Comparison of ENCODE assay signal across 9 cellular contexts in the genomic region with DNA sequence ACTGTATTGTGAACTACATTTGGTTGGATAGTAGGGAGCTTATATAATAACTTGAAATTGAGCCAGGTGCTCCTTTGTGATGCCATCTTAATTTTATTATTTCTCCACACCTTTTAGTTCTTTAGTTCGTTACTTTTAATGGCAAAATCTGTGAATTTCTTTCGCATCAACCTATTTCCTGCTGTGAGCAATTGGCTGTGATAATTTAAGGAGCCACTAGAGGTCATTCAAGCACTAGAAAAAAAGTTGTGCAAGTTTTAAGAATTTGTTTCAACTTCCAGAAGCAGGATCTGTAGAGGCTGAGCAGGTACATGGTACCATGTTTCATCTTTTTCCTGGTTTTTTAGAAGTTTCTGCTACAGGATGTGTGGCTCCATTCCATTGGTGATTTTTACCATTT. TPM values are rescaled to one million over a fixed set of nuclear protein-coding genes. Genes with fewer than 3 reads are reported as not detected.
DNase-seq lines count a peak whose midpoint lies in the region; ATAC-seq and TF ChIP-seq lines count a peak whose summit lies in the region.
"Not testable (repeated sequence)": the region's sequence is repeated elsewhere in the genome, so short reads cannot be mapped to it uniquely, and the experiment has no call there.
"Had no signal": no experiment of that assay in that cellular context is flagged by ENCODE, and none has a peak within 500 bp of the region (broad histone marks: within the 10 kb centered on the region; RNA-seq: fewer than 3 reads in every experiment).

No MANE protein-coding gene starts in this region.

- not testable (repeated sequence) for H3K27me3 Mint-ChIP-seq in CD4-positive, alpha-beta T cell; neural progenitor cell (ENCODE audit: insufficient read depth, low read depth)

- not testable (repeated sequence) for H3K36me3 ChIP-seq in PC-9 (ENCODE audit: low read depth); body of pancreas (replicated peaks in 1 of 2; ENCODE audit: insufficient read depth in 1 of 2, low read depth in 2 of 2); esophagus muscularis mucosa; hepatocyte (replicated peaks; ENCODE audit: insufficient read depth, low read depth); neural progenitor cell; spleen

- H3K36me3 Mint-ChIP-seq in CD4-positive, alpha-beta T cell (ENCODE audit: low read depth); neural progenitor cell: not testable (repeated sequence)

- not testable (repeated sequence) for TF ChIP-seq EP300 in esophagus muscularis mucosa (IDR thresholded peaks at IDR 0.05)

- not testable (repeated sequence) for H3K27me3 ChIP-seq in CD4-positive, alpha-beta T cell (ENCODE audit: control insufficient read depth, insufficient read depth, low read length); PC-9 (ENCODE audit: insufficient read depth, low read depth); body of pancreas; esophagus muscularis mucosa; hepatocyte; neural progenitor cell; spleen (replicated peaks in 1 of 7)

- not testable (repeated sequence) for H2AFZ ChIP-seq in PC-9; hepatocyte; neural progenitor cell (replicated peaks)

- H3K4me2 ChIP-seq in PC-9, hepatocyte, neural progenitor cell: not testable (repeated sequence)

- H3K4me1 ChIP-seq in PC-9 (replicated peaks; ENCODE audit: insufficient read depth); body of pancreas; esophagus muscularis mucosa; hepatocyte (ENCODE audit: insufficient read depth); neural progenitor cell; spleen: not testable (repeated sequence)

- POLR2A ChIA-PET in CD4-positive, alpha-beta T cell (lab: Charles Lee); PC-9 (lab: Charles Lee; ENCODE audit: unreplicated experiment): not testable (repeated sequence)

- not testable (repeated sequence) for BruUV-seq in PC-9 (replicated peaks; lab: Mats Ljungman, UMichigan)

- not testable (repeated sequence) for H3K79me2 ChIP-seq in PC-9 (ENCODE audit: low read depth); hepatocyte; neural progenitor cell (ENCODE audit: low read depth)

- H3K4me3 Mint-ChIP-seq in CD4-positive, alpha-beta T cell; neural progenitor cell: not testable (repeated sequence)

- not testable (repeated sequence) for H3K4me1 Mint-ChIP-seq in CD4-positive, alpha-beta T cell (ENCODE audit: low read depth); neural progenitor cell

- not testable (repeated sequence) for ATAC-seq in CD4-positive, alpha-beta T cell (ENCODE audit: poor library complexity); body of pancreas

- H3F3A ChIP-seq in PC-9 (ENCODE audit: insufficient read depth, low read depth); neural progenitor cell (ENCODE audit: low read depth): not testable (repeated sequence)

- not testable (repeated sequence) for H3K27ac ChIP-seq in CD4-positive, alpha-beta T cell (ENCODE audit: low read depth, low read length); PC-9; body of pancreas; esophagus muscularis mucosa (replicated peaks in 1 of 4); hepatocyte; neural progenitor cell; spleen

- CTCF ChIA-PET in CD4-positive, alpha-beta T cell (lab: Charles Lee); PC-9 (lab: Charles Lee): not testable (repeated sequence)

- not testable (repeated sequence) for H4K20me1 ChIP-seq in PC-9 (ENCODE audit: insufficient read depth); hepatocyte (ENCODE audit: insufficient read depth, poor library complexity, severe bottlenecking); neural progenitor cell (ENCODE audit: low read depth)

- TF ChIP-seq POLR2A in body of pancreas (IDR thresholded peaks at IDR 0.05); esophagus muscularis mucosa (IDR thresholded peaks at IDR 0.05; ENCODE audit: low read depth); spleen (IDR thresholded peaks at IDR 0.05): not testable (repeated sequence)

- not testable (repeated sequence) for H3K9me2 ChIP-seq in PC-9 (ENCODE audit: insufficient read depth); hepatocyte (replicated peaks; ENCODE audit: insufficient read depth)

- H3K4me3 ChIP-seq in PC-9, body of pancreas, esophagus muscularis mucosa, hepatocyte, neural progenitor cell, spleen: not testable (repeated sequence)

- not testable (repeated sequence) for H3K9ac ChIP-seq in neural progenitor cell

- TF ChIP-seq CTCF in CD4-positive, alpha-beta T cell (IDR thresholded peaks at IDR 0.05) = peak; percentile 28
- TF ChIP-seq CTCF in PC-9 (conservative IDR thresholded peaks at IDR 0.05) = peak; percentile 30; the same call in 1 of the 2 replicates
- TF ChIP-seq CTCF in body of pancreas (IDR thresholded peaks at IDR 0.05) = peak in 5 of 7 experiments; percentile 27 to 65 (median 42)
- peak in 2 of 3 experiments; percentile 16 to 44 for TF ChIP-seq CTCF in esophagus muscularis mucosa (IDR thresholded peaks at IDR 0.05)
- peak; percentile 46 for TF ChIP-seq CTCF in hepatocyte (IDR thresholded peaks at IDR 0.05; ENCODE audit: poor library complexity)
- peak; percentile 42 for TF ChIP-seq CTCF in neural progenitor cell (IDR thresholded peaks at IDR 0.05)
- TF ChIP-seq CTCF in spleen (IDR thresholded peaks at IDR 0.05 in 8 of 11, conservative IDR thresholded peaks at IDR 0.05 in 3 of 11) = peak in 6 of 11 experiments; percentile 15 to 48 (median 28)

- not testable (repeated sequence) for DNase-seq in CD4-positive, alpha-beta T cell; PC-9; body of pancreas; esophagus muscularis mucosa (ENCODE audit: extremely low spot score); hepatocyte (ENCODE audit: low spot score); neural progenitor cell (ENCODE audit: low spot score); spleen

- 0 to 10% methylated on average over 2 of the region's 2 CpGs for WGBS in body of pancreas, 2 donors
- 18% methylated on average over 2 of the region's 2 CpGs for WGBS in esophagus muscularis mucosa
- WGBS in hepatocyte (ENCODE audit: low lambda C conversion rate, missing lambda C conversion rate) = 23% methylated on average over 2 of the region's 2 CpGs
- 5 to 11% (median 9%) methylated on average over 2 of the region's 2 CpGs for WGBS in spleen, 5 donors

- intact Hi-C loops in CD4-positive, alpha-beta T cell (cut with DNase I, micrococcal nuclease); PC-9 (cut with micrococcal nuclease; ENCODE audit: unreplicated experiment); body of pancreas (cut with DNase I); esophagus muscularis mucosa (cut with DNase I); spleen (cut with DNase I; ENCODE audit: low total_unique reads): not testable (repeated sequence)

- not testable (repeated sequence) for H3K9me3 Mint-ChIP-seq in CD4-positive, alpha-beta T cell; neural progenitor cell

- not testable (repeated sequence) for H3K27ac Mint-ChIP-seq in CD4-positive, alpha-beta T cell; neural progenitor cell

- not testable (repeated sequence) for H3K9me3 ChIP-seq in CD4-positive, alpha-beta T cell (ENCODE audit: control insufficient read depth, low read length); PC-9 (ENCODE audit: insufficient read depth, low read depth); body of pancreas; esophagus muscularis mucosa; hepatocyte (ENCODE audit: low read depth); neural progenitor cell (ENCODE audit: low read depth); spleen

RNA-seq across cellular contexts. Expression of a gene that starts 4.9 kb away (rescaled TPM):
- not detected for total RNA-seq in CD4-positive, alpha-beta T cell
- not detected in 2 replicates for total RNA-seq in PC-9 (2021)
- total RNA-seq in body of pancreas = 1 to 10 TPM in 1 of 2 donors, not detected in 1; 2.3 TPM
- 1 to 10 TPM in 1 of 4 donors, under 1 TPM in 3; 0.33 to 1.1 (median 0.61) TPM for total RNA-seq in esophagus muscularis mucosa
- total RNA-seq in hepatocyte = not detected in 2 replicates
- 0.09 TPM in 1 of 2 replicates, not detected in the other for polyA plus RNA-seq in hepatocyte
- 0.06 and 0.24 TPM in 2 replicates for total RNA-seq in neural progenitor cell (ENCODE audit: low replicate concordance)
- total RNA-seq in spleen = 1 to 10 TPM in 2 of 7 donors, under 1 TPM in 4, not detected in 1; 0.57 to 2.1 (median 0.87) TPM
- under 1 TPM; 0.06 to 0.32 (median 0.07) TPM for polyA plus RNA-seq in spleen
- total RNA-seq: RPMI7951 had no signal

RNA-seq across cellular contexts. Expression of a gene that starts 47.1 kb away (rescaled TPM):
- not detected for total RNA-seq in CD4-positive, alpha-beta T cell
- not detected in 2 replicates for total RNA-seq in PC-9 (2021)
- 1 to 10 TPM in 1 of 2 donors, under 1 TPM in 1; 0.26 to 1.3 TPM for total RNA-seq in body of pancreas
- 1 to 10 TPM in 3 of 4 donors, under 1 TPM in 1; 0.98 to 2.1 (median 1.6) TPM for total RNA-seq in esophagus muscularis mucosa
- 0.16 TPM in 1 of 2 replicates, not detected in the other for total RNA-seq in hepatocyte
- 0.45 TPM in 1 of 2 replicates, not detected in the other for polyA plus RNA-seq in hepatocyte
- total RNA-seq in neural progenitor cell (ENCODE audit: low replicate concordance) = not detected in 2 replicates
- 1 to 10 TPM in 5 of 7 donors, under 1 TPM in 1, not detected in 1; 0.92 to 5.2 (median 1.4) TPM for total RNA-seq in spleen
- under 1 TPM; 0.06 to 0.77 (median 0.07) TPM for polyA plus RNA-seq in spleen
- total RNA-seq: H7, RPMI7951 had no signal
